Comparison of ENCODE assay signal across 9 cellular contexts in genomic region chr11:1771700-1772099, GRCh38. TPM values are rescaled to one million over a fixed set of nuclear protein-coding genes. Genes with fewer than 3 reads are reported as not detected.
DNase-seq lines count a peak whose midpoint lies in the region; ATAC-seq and TF ChIP-seq lines count a peak whose summit lies in the region.
"Had no signal": no experiment of that assay in that cellular context is flagged by ENCODE, and none has a peak within 500 bp of the region (broad histone marks: within the 10 kb centered on the region; RNA-seq: fewer than 3 reads in every experiment).

No MANE protein-coding gene starts in this region.

- H3K36me3 ChIP-seq in body of pancreas (replicated peaks in 1 of 2; ENCODE audit: insufficient read depth in 1 of 2, low read depth in 2 of 2) (no peaks in the 10 kb centered on the region), vagina (no peaks in the 10 kb centered on the region)

- 70 to 88% methylated on average over 6 of the region's 6 CpGs for WGBS in body of pancreas, 2 donors

- no peak overlapping the region for H3K4me3 ChIP-seq in body of pancreas
- H3K4me3 ChIP-seq in vagina = no peak overlapping the region

- TF ChIP-seq POLR2A in body of pancreas (IDR thresholded peaks at IDR 0.05) (no peak), vagina (IDR thresholded peaks at IDR 0.05) (no peak)

- H3K4me1 ChIP-seq in body of pancreas = peaks cover 3% of the 10 kb centered on the region
- H3K4me1 ChIP-seq in vagina = peaks cover 55% of the 10 kb centered on the region

- H3K9me3 ChIP-seq in body of pancreas (no peaks in the 10 kb centered on the region), vagina (no peaks in the 10 kb centered on the region)

- peak; percentile 0 for DNase-seq in stimulated activated CD4-positive, alpha-beta T cell treated with anti-CD3 and anti-CD28 coated beads, Interleukin-4, amount 100 ng/mL, for 1 hour
- no peak for DNase-seq in stimulated activated CD4-positive, alpha-beta T cell treated with anti-CD3 and anti-CD28 coated beads, Interleukin-4, amount 100 ng/mL, for 24 hours
- DNase-seq in body of pancreas = peak in 3 of 4 donors; percentile 6 to 68 (median 7)
- peak; percentile 12 for DNase-seq in kidney tubule cell (ENCODE audit: low spot score)
- DNase-seq in vagina (ENCODE audit: extremely low spot score in 2 of 2) = no peak
- no peak for DNase-seq in activated CD4-positive, alpha-beta T cell treated with anti-CD3 and anti-CD28 coated beads, Interleukin-2, amount 50 U/mL, for 1 hour
- no peak for DNase-seq in NCI-H1105 (lab: John Stamatoyannopoulos, UW)
- DNase-seq in HuH-7.5 (ENCODE audit: low spot score) = no peak
- DNase-seq: NCI-H524 had no signal

- TF ChIP-seq CTCF in body of pancreas (IDR thresholded peaks at IDR 0.05) = no peak
- no peak for TF ChIP-seq CTCF in vagina (IDR thresholded peaks at IDR 0.05)

- no peak for ATAC-seq in body of pancreas

- H3K27me3 ChIP-seq in body of pancreas (no peaks in the 10 kb centered on the region), vagina (no peaks in the 10 kb centered on the region)

- intact Hi-C loops in body of pancreas (cut with DNase I) (no loop called here), vagina (cut with DNase I) (no loop called here)

- peak overlapping the region in 1 of 4 donors; percentile 62 for H3K27ac ChIP-seq in body of pancreas
- H3K27ac ChIP-seq in vagina = peak overlapping the region; percentile 68

RNA-seq across cellular contexts. Expression of gene CTSD, which starts 8.0 kb away (rescaled TPM):
- total RNA-seq in body of pancreas = 100 to 1,000 TPM; 214 to 255 TPM
- 508 TPM for total RNA-seq in vagina

RNA-seq across cellular contexts. Expression of gene IFITM10, which starts 21.3 kb away (rescaled TPM):
- under 1 TPM in 1 of 2 donors, not detected in 1; 0.26 TPM for total RNA-seq in body of pancreas
- 4.9 TPM for total RNA-seq in vagina

Comparison
In these comparisons a context has a peak if more than half of its experiments do, and no peak if none do; other contexts are left out.
1. DNase-seq: peak in stimulated activated CD4-positive, alpha-beta T cell treated with anti-CD3 and anti-CD28 coated beads, Interleukin-4, amount 100 ng/mL, for 1 hour (single experiment), body of pancreas (3 of 4) and kidney tubule cell (single experiment); none in stimulated activated CD4-positive, alpha-beta T cell treated with anti-CD3 and anti-CD28 coated beads, Interleukin-4, amount 100 ng/mL, for 24 hours (single experiment), vagina (0 of 2), activated CD4-positive, alpha-beta T cell treated with anti-CD3 and anti-CD28 coated beads, Interleukin-2, amount 50 U/mL, for 1 hour (single experiment), NCI-H1105 (single experiment) and HuH-7.5 (single experiment).